15 cellular contexts compared by ENCODE assay signal in the genomic region with DNA sequence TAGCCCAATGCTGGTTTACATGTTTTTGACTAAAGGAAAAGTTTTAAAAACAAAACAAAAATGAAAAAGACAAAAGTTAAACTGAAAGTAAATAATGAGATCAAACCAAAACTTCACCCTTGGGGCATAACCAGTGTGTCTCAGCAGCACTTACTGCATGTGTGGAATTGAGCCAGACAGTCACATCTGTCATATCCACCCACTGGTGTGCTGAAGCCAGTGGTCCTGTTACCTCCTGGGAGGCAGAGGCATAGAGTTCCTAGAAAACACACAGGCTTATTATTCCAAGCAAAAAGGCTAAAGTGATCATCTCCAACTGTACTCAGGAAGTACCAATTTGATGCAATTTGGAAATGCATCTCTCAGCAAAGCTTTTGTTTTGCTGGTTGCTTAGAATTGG. TPM values are rescaled to one million over a fixed set of nuclear protein-coding genes. Genes with fewer than 3 reads are reported as not detected.
"Had no signal": no experiment of that assay in that cellular context is flagged by ENCODE, and none has a peak within 500 bp of the region (broad histone marks: within the 10 kb centered on the region; RNA-seq: fewer than 3 reads in every experiment).

No MANE protein-coding gene starts in this region.

- H3K4me1 ChIP-seq: breast epithelium, left ventricle myocardium inferior, psoas muscle, right lobe of liver, tibial artery, vagina had no signal

- H3K4me3 ChIP-seq: breast epithelium, left ventricle myocardium inferior, psoas muscle, right lobe of liver, tibial artery, vagina had no signal

- H3K9me3 ChIP-seq: breast epithelium, psoas muscle, right lobe of liver, tibial artery, vagina had no signal

- H3K27ac ChIP-seq: breast epithelium, left ventricle myocardium inferior, psoas muscle, right lobe of liver, tibial artery, vagina had no signal

- DNase-seq: activated CD4-positive, alpha-beta T cell treated with anti-CD3 and anti-CD28 coated beads, Interleukin-2, amount 50 U/mL, for 1 hour; activated CD4-positive, CD25-positive, alpha-beta regulatory T cell; activated gamma-delta T cell treated with Interleukin-2 at 50 U/mL for 16 hours; activated naive CD8-positive, alpha-beta T cell treated with anti-CD3 and anti-CD28 coated beads for 36 hours; activated T-cell treated with anti-CD3 and anti-CD28 coated beads, Interleukin-2, amount 50 U/mL, for 4 hours; aorta; dermis blood vessel endothelial cell; kidney; left ventricle myocardium inferior; psoas muscle; right lobe of liver; tibial artery had no signal

- H3K27me3 ChIP-seq: breast epithelium, right lobe of liver, vagina had no signal

- ATAC-seq: activated T-cell treated with anti-CD3 and anti-CD28 coated beads, Interleukin-2, amount 50 U/mL, for 4 hours; psoas muscle; right lobe of liver; stimulated activated memory B cell treated with anti-CD40 and anti-IgM and Interleukin-4, amounts not matched to agents 10 μg/mL and 1 μg/mL and 100 μg/mL, for 72 hours had no signal

- H3K36me3 ChIP-seq: breast epithelium, left ventricle myocardium inferior, right lobe of liver, tibial artery, vagina had no signal

RNA-seq across cellular contexts. Expression of gene ASAH2, which starts 40.4 kb away (rescaled TPM):
- total RNA-seq: left ventricle myocardium inferior had no signal
